ENCODE assay signal across 32 cellular contexts in genomic region chr1:150225546-150225945, GRCh38. TPM values are rescaled to one million over a fixed set of nuclear protein-coding genes. Genes with fewer than 3 reads are reported as not detected.
"Had no signal": no experiment of that assay in that cellular context is flagged by ENCODE, and none has a peak within 500 bp of the region (broad histone marks: within the 10 kb centered on the region; RNA-seq: fewer than 3 reads in every experiment).

No MANE protein-coding gene starts in this region.

- H3K27ac Mint-ChIP-seq: activated CD4-positive, alpha-beta T cell treated with anti-CD3 and anti-CD28 coated beads, Interleukin-2, amount 10 ng/mL, durations not matched to agents 24 days and 14 days; activated naive CD4-positive, alpha-beta T cell treated with anti-CD3 and anti-CD28 coated beads, Interleukin-2, amount 10 ng/mL, durations not matched to agents 7 days and 5 days; activated T-helper 17 cell treated with anti-CD3 and anti-CD28 coated beads, Interleukin-2, amount 50 U/mL, for 72 hours; T-helper 1 cell treated with Interleukin-12 subunit alpha and Interleukin-12 subunit beta and Interleukin-4 antibody, amounts not matched to agents 30 μg/mL and 1 μg/mL, for 36 hours; WTC11 had no signal

- ATAC-seq: activated T-helper 17 cell treated with anti-CD3 and anti-CD28 coated beads, Interleukin-2, amount 50 U/mL, for 72 hours; Right ventricle myocardium inferior; WTC11 had no signal

- H3K9me2 ChIP-seq: SK-N-SH had no signal

- H3K4me1 Mint-ChIP-seq: WTC11 had no signal

- H3K4me2 ChIP-seq: KMS-11, SK-N-SH had no signal

- H3K27me3 ChIP-seq: adrenal gland, MG63 had no signal

- DNase-seq: activated CD4-positive, alpha-beta T cell treated with anti-CD3 and anti-CD28 coated beads for 1 hour; activated CD4-positive, alpha-beta T cell treated with anti-CD3 and anti-CD28 coated beads, Interleukin-2, amount 10 ng/mL, durations not matched to agents 24 days and 14 days; activated CD4-positive, alpha-beta T cell treated with anti-CD3 and anti-CD28 coated beads, Interleukin-2, amount 50 U/mL, for 48 hours; activated gamma-delta T cell; activated naive CD4-positive, alpha-beta T cell treated with anti-CD3 and anti-CD28 coated beads, Interleukin-2, amount 10 ng/mL, durations not matched to agents 7 days and 5 days; activated naive CD8-positive, alpha-beta T cell treated with anti-CD3 and anti-CD28 coated beads, Interleukin-2, amount 10 ng/mL, durations not matched to agents 7 days and 5 days; activated T-cell treated with anti-CD3 and anti-CD28 coated beads for 4 hours; activated T-cell treated with anti-CD3 and anti-CD28 coated beads, Interleukin-2, amount 50 U/mL, for 48 hours; adrenal gland; anterior cingulate cortex; IMR-90; MG63; MV-4-11; NCI-H1092 treated with DMSO at 0.1 percent for 48 hours; NCI-H1417 treated with DMSO at 0.1 percent for 48 hours; NCI-H1694; NCI-H2029; NCI-H2107; NCI-H2171 treated with DMSO at 0.1 percent for 48 hours; NCI-H345; NCI-H510A; NCI-H526 treated with DMSO at 0.1 percent for 48 hours; NCI-H82; SK-N-SH; T-helper 9 cell had no signal

- H3K27me3 Mint-ChIP-seq: activated CD4-positive, alpha-beta T cell treated with anti-CD3 and anti-CD28 coated beads, Interleukin-2, amount 10 ng/mL, durations not matched to agents 24 days and 14 days; activated naive CD4-positive, alpha-beta T cell treated with anti-CD3 and anti-CD28 coated beads, Interleukin-2, amount 10 ng/mL, durations not matched to agents 7 days and 5 days; activated naive CD8-positive, alpha-beta T cell treated with anti-CD3 and anti-CD28 coated beads, Interleukin-2, amount 10 ng/mL, durations not matched to agents 7 days and 5 days; activated T-helper 17 cell treated with anti-CD3 and anti-CD28 coated beads, Interleukin-2, amount 50 U/mL, for 72 hours had no signal

- H3K27ac ChIP-seq: adrenal gland, KMS-11 had no signal

- H3K4me1 ChIP-seq: adrenal gland had no signal

- H3K4me3 Mint-ChIP-seq: activated CD4-positive, alpha-beta T cell treated with anti-CD3 and anti-CD28 coated beads, Interleukin-2, amount 10 ng/mL, durations not matched to agents 24 days and 14 days; activated naive CD4-positive, alpha-beta T cell treated with anti-CD3 and anti-CD28 coated beads, Interleukin-2, amount 10 ng/mL, durations not matched to agents 7 days and 5 days; activated naive CD8-positive, alpha-beta T cell treated with anti-CD3 and anti-CD28 coated beads, Interleukin-2, amount 10 ng/mL, durations not matched to agents 7 days and 5 days; activated T-helper 17 cell treated with anti-CD3 and anti-CD28 coated beads, Interleukin-2, amount 50 U/mL, for 72 hours; T-helper 1 cell treated with Interleukin-12 subunit alpha and Interleukin-12 subunit beta and Interleukin-4 antibody, amounts not matched to agents 30 μg/mL and 1 μg/mL, for 36 hours; WTC11 had no signal

- H3K4me3 ChIP-seq: adrenal gland, MG63 had no signal

- H3K9me3 ChIP-seq: adrenal gland, MG63, SK-N-SH had no signal

- H3K9me3 Mint-ChIP-seq: activated CD4-positive, alpha-beta T cell treated with anti-CD3 and anti-CD28 coated beads, Interleukin-2, amount 10 ng/mL, durations not matched to agents 24 days and 14 days; activated naive CD4-positive, alpha-beta T cell treated with anti-CD3 and anti-CD28 coated beads, Interleukin-2, amount 10 ng/mL, durations not matched to agents 7 days and 5 days; activated naive CD8-positive, alpha-beta T cell treated with anti-CD3 and anti-CD28 coated beads, Interleukin-2, amount 10 ng/mL, durations not matched to agents 7 days and 5 days; activated T-helper 17 cell treated with anti-CD3 and anti-CD28 coated beads, Interleukin-2, amount 50 U/mL, for 72 hours; T-helper 1 cell treated with Interleukin-12 subunit alpha and Interleukin-12 subunit beta and Interleukin-4 antibody, amounts not matched to agents 30 μg/mL and 1 μg/mL, for 36 hours; WTC11 had no signal

RNA-seq across cellular contexts. Expression of gene CA14, which starts 32.0 kb away (rescaled TPM):
- total RNA-seq: activated CD4-positive, alpha-beta T cell treated with anti-CD3 and anti-CD28 coated beads, Interleukin-2, amount 10 ng/mL, durations not matched to agents 24 days and 14 days; activated naive CD8-positive, alpha-beta T cell treated with anti-CD3 and anti-CD28 coated beads, Interleukin-2, amount 10 ng/mL, durations not matched to agents 7 days and 5 days; activated T-helper 17 cell treated with anti-CD3 and anti-CD28 coated beads, Interleukin-2, amount 50 U/mL, for 72 hours; IMR-90; OCI-LY7; RPMI7951 had no signal
- polyA plus RNA-seq: IMR-90 had no signal
